Comparison of ENCODE assay signal across 11 cellular contexts in genomic region chr3:16377847-16378302, GRCh38.
DNase-seq lines count a peak whose midpoint lies in the region; ATAC-seq lines count a peak whose summit lies in the region.
"Had no signal": no experiment of that assay in that cellular context is flagged by ENCODE, and none has a peak within 500 bp of the region (broad histone marks: within the 10 kb centered on the region; RNA-seq: fewer than 3 reads in every experiment).

No MANE protein-coding gene starts in this region.

- no peaks in the 10 kb centered on the region for H3K27me3 Mint-ChIP-seq in stimulated activated naive B cell treated with anti-CD40 and anti-IgM and Interleukin-4, amounts not matched to agents 10 μg/mL and 1 μg/mL and 100 μg/mL, for 72 hours

- ATAC-seq in Right ventricle myocardium inferior: peak; percentile 32
- no peak for ATAC-seq in stimulated activated naive B cell treated with anti-CD40 and anti-IgM and Interleukin-4, amounts not matched to agents 10 μg/mL and 1 μg/mL and 100 μg/mL, for 72 hours (replicated peaks)
- no peak for ATAC-seq in GM21390 (IDR thresholded peaks at IDR 0.05; ENCODE audit: unreplicated experiment)

- H3K9me3 Mint-ChIP-seq in stimulated activated naive B cell treated with anti-CD40 and anti-IgM and Interleukin-4, amounts not matched to agents 10 μg/mL and 1 μg/mL and 100 μg/mL, for 72 hours: peaks cover 6 to 9% of the 10 kb centered on the region in 2 donors

- H3K4me1 ChIP-seq in SJSA1 (replicated peaks): peaks cover 26% of the 10 kb centered on the region
- H3K4me1 ChIP-seq in effector memory CD4-positive, alpha-beta T cell (ENCODE audit: control insufficient read depth, insufficient read depth, low read length, poor library complexity, severe bottlenecking): peaks cover 21% of the 10 kb centered on the region

- peaks cover 74 to 96% of the 10 kb centered on the region in 2 donors for H3K4me1 Mint-ChIP-seq in stimulated activated naive B cell treated with anti-CD40 and anti-IgM and Interleukin-4, amounts not matched to agents 10 μg/mL and 1 μg/mL and 100 μg/mL, for 72 hours

- intact Hi-C loops in Right ventricle myocardium inferior (cut with DNase I) (no loop called here), cardiac septum (cut with DNase I) (no loop called here)

- H3K27me3 ChIP-seq in SJSA1 (replicated peaks): no peaks in the 10 kb centered on the region
- H3K27me3 ChIP-seq in effector memory CD4-positive, alpha-beta T cell (replicated peaks; ENCODE audit: control insufficient read depth, insufficient read depth, low read length, poor library complexity, severe bottlenecking): no peaks in the 10 kb centered on the region

- H3K4me3 Mint-ChIP-seq in stimulated activated naive B cell treated with anti-CD40 and anti-IgM and Interleukin-4, amounts not matched to agents 10 μg/mL and 1 μg/mL and 100 μg/mL, for 72 hours: peak overlapping the region; percentile 30 to 72

- H3K36me3 ChIP-seq in SJSA1: peaks cover 24% of the 10 kb centered on the region
- no peaks in the 10 kb centered on the region for H3K36me3 ChIP-seq in effector memory CD4-positive, alpha-beta T cell (ENCODE audit: control insufficient read depth, insufficient read depth, low read length)

- peaks cover 6% of the 10 kb centered on the region; the same call in 1 of the 2 replicates for H3K9me3 ChIP-seq in SJSA1 (replicated peaks)
- H3K9me3 ChIP-seq in effector memory CD4-positive, alpha-beta T cell (ENCODE audit: control insufficient read depth, low read length): no peaks in the 10 kb centered on the region

- peaks cover 92 to 98% of the 10 kb centered on the region in 2 donors for H3K36me3 Mint-ChIP-seq in stimulated activated naive B cell treated with anti-CD40 and anti-IgM and Interleukin-4, amounts not matched to agents 10 μg/mL and 1 μg/mL and 100 μg/mL, for 72 hours

- H3K4me3 ChIP-seq in SJSA1: no peak overlapping the region
- H3K4me3 ChIP-seq in effector memory CD4-positive, alpha-beta T cell (ENCODE audit: insufficient read depth, low read depth, low read length, poor library complexity, severe bottlenecking): no peak overlapping the region
- H3K4me3 ChIP-seq: SK-N-MC had no signal

- DNase-seq in Right ventricle myocardium inferior (ENCODE audit: missing footprints) (no peak), cardiac septum (ENCODE audit: low spot score) (no peak), SJSA1 (ENCODE audit: low read depth in 1 of 2, low spot score in 2 of 2) (no peak), RKO (ENCODE audit: low spot score) (no peak), NCI-H510A (lab: John Stamatoyannopoulos, UW) (no peak)
- no peak for DNase-seq in effector memory CD4-positive, alpha-beta T cell
- DNase-seq in stimulated activated naive B cell treated with anti-CD40 and anti-IgM and Interleukin-4, amounts not matched to agents 10 μg/mL and 1 μg/mL and 100 μg/mL, for 72 hours: no peak
- DNase-seq: activated CD4-positive, alpha-beta T cell treated with anti-CD3 and anti-CD28 coated beads, Interleukin-2, amount 50 U/mL, for 4 hours; NCI-H446 treated with DMSO at 0.1 percent for 48 hours had no signal

- peak overlapping the region; percentile 96 for H3K27ac Mint-ChIP-seq in stimulated activated naive B cell treated with anti-CD40 and anti-IgM and Interleukin-4, amounts not matched to agents 10 μg/mL and 1 μg/mL and 100 μg/mL, for 72 hours

- H3K27ac ChIP-seq in SJSA1: peak overlapping the region; percentile 72; the same call in 1 of the 2 replicates
- peak overlapping the region; percentile 35 for H3K27ac ChIP-seq in effector memory CD4-positive, alpha-beta T cell (ENCODE audit: insufficient read depth, low read length, poor library complexity, severe bottlenecking)
- H3K27ac ChIP-seq: SK-N-MC had no signal
